Comparison of ENCODE assay signal across 23 cellular contexts in the genomic region with DNA sequence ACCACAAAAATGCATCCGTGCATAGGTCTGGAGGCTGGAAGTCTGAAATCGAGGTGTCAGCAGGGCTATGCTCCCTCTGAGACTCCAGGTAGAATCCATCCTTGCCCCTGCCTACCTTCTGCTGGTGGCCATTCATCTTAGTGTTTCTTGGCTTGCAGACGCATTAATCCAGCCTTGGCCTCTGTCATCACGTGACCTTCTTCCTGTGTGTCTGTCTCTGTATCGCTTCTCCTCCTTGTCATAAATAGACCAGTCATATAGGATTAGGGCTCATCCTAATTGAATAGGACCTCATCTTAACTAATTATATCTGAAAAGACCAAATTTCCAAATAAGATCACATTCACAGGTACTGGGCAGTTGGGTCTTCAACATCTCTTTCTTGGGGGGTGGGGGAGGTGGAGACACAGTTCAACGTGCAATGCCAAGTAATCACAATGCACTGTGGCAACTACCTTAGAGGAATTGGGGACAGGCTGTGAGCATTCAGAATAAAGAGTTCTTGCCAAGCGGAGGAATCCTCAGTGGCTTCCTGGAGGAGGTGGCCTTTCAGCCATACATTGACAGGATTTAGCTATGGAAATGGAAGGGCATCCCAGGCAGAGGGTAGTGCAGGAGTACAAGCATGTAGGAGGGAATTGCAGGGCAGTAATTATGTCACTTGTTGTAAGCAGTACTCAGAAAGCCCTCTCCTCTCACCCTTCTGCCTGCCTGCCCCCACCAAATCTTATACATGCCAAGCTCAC.
"Had no signal": no experiment of that assay in that cellular context is flagged by ENCODE, and none has a peak within 500 bp of the region (broad histone marks: within the 10 kb centered on the region; RNA-seq: fewer than 3 reads in every experiment).

No MANE protein-coding gene starts in this region.

- H3K27me3 ChIP-seq: ascending aorta had no signal

- H3K4me3 ChIP-seq: adrenal gland, ascending aorta, esophagus muscularis mucosa, gastrocnemius medialis, left lung, lung, transverse colon had no signal

- H3K27me3 Mint-ChIP-seq: activated naive CD8-positive, alpha-beta T cell had no signal

- H3K4me3 Mint-ChIP-seq: activated CD4-positive, alpha-beta memory T cell treated with anti-CD3 and anti-CD28 coated beads, Interleukin-2, amount 10 ng/mL, durations not matched to agents 7 days and 5 days; activated CD4-positive, alpha-beta T cell treated with anti-CD3 and anti-CD28 coated beads, Interleukin-2, amount 10 ng/mL, durations not matched to agents 24 days and 14 days; activated naive CD8-positive, alpha-beta T cell; activated T-cell treated with anti-CD3 and anti-CD28 coated beads, Interleukin-2, amount 50 U/mL, for 72 hours; naive thymus-derived CD8-positive, alpha-beta T cell; stimulated activated naive B cell treated with anti-CD40 and anti-IgM and Interleukin-4, amounts not matched to agents 10 μg/mL and 1 μg/mL and 100 μg/mL, for 72 hours had no signal

- H3K9me3 Mint-ChIP-seq: activated CD4-positive, alpha-beta memory T cell treated with anti-CD3 and anti-CD28 coated beads, Interleukin-2, amount 10 ng/mL, durations not matched to agents 7 days and 5 days; activated CD4-positive, alpha-beta T cell treated with anti-CD3 and anti-CD28 coated beads, Interleukin-2, amount 10 ng/mL, durations not matched to agents 24 days and 14 days; activated T-cell treated with anti-CD3 and anti-CD28 coated beads, Interleukin-2, amount 50 U/mL, for 72 hours; naive thymus-derived CD8-positive, alpha-beta T cell; stimulated activated naive B cell treated with anti-CD40 and anti-IgM and Interleukin-4, amounts not matched to agents 10 μg/mL and 1 μg/mL and 100 μg/mL, for 72 hours had no signal

- H3K27ac Mint-ChIP-seq: activated CD4-positive, alpha-beta memory T cell treated with anti-CD3 and anti-CD28 coated beads, Interleukin-2, amount 10 ng/mL, durations not matched to agents 7 days and 5 days; activated CD4-positive, alpha-beta T cell treated with anti-CD3 and anti-CD28 coated beads, Interleukin-2, amount 10 ng/mL, durations not matched to agents 24 days and 14 days; activated naive CD8-positive, alpha-beta T cell; activated T-cell treated with anti-CD3 and anti-CD28 coated beads, Interleukin-2, amount 50 U/mL, for 72 hours; stimulated activated naive B cell treated with anti-CD40 and anti-IgM and Interleukin-4, amounts not matched to agents 10 μg/mL and 1 μg/mL and 100 μg/mL, for 72 hours had no signal

- H3K36me3 ChIP-seq: adrenal gland, ascending aorta, esophagus muscularis mucosa, gastrocnemius medialis, left lung, transverse colon had no signal

- ATAC-seq: activated T-cell treated with anti-CD3 and anti-CD28 coated beads, Interleukin-2, amount 50 U/mL, for 72 hours; gastrocnemius medialis; left lung; naive thymus-derived CD8-positive, alpha-beta T cell; sciatic nerve had no signal

- H3K4me1 ChIP-seq: adrenal gland, ascending aorta, gastrocnemius medialis, transverse colon had no signal

- H3K9me3 ChIP-seq: adrenal gland, ascending aorta, esophagus muscularis mucosa, gastrocnemius medialis, left lung, transverse colon had no signal

- H3K27ac ChIP-seq: adrenal gland, ascending aorta, esophagus muscularis mucosa, gastrocnemius medialis, left lung, transverse colon had no signal

- DNase-seq: activated CD4-positive, alpha-beta memory T cell treated with anti-CD3 and anti-CD28 coated beads, Interleukin-2, amount 10 ng/mL, durations not matched to agents 7 days and 5 days; activated CD4-positive, alpha-beta T cell treated with anti-CD3 and anti-CD28 coated beads, Interleukin-2, amount 10 ng/mL, durations not matched to agents 24 days and 14 days; activated CD4-positive, CD25-positive, alpha-beta regulatory T cell; activated gamma-delta T cell treated with Interleukin-2 at 50 U/mL for 16 hours; activated T-cell treated with anti-CD3 and anti-CD28 coated beads, Interleukin-2, amount 50 U/mL, for 72 hours; adrenal gland; central memory CD4-positive, alpha-beta T cell; gastrocnemius medialis; hippocampal formation; kidney glomerular epithelial cell; left lung; naive thymus-derived CD8-positive, alpha-beta T cell; small intestine; stimulated activated CD4-positive, alpha-beta T cell treated with anti-CD3 and anti-CD28 coated beads, Interleukin-2, amount 100 ng/mL, for 48 hours; stimulated activated naive B cell treated with anti-CD40 and anti-IgM and Interleukin-4, amounts not matched to agents 10 μg/mL and 1 μg/mL and 100 μg/mL, for 72 hours; T-helper 1 cell; T-helper 9 cell; transverse colon had no signal

- H3K36me3 Mint-ChIP-seq: activated naive CD8-positive, alpha-beta T cell; naive thymus-derived CD8-positive, alpha-beta T cell; stimulated activated naive B cell treated with anti-CD40 and anti-IgM and Interleukin-4, amounts not matched to agents 10 μg/mL and 1 μg/mL and 100 μg/mL, for 72 hours had no signal
